ENCODE assay signal across 22 cellular contexts in genomic region chr17:72053069-72053846, GRCh38.
DNase-seq lines count a peak whose midpoint lies in the region; ATAC-seq and TF ChIP-seq lines count a peak whose summit lies in the region.
"Had no signal": no experiment of that assay in that cellular context is flagged by ENCODE, and none has a peak within 500 bp of the region (broad histone marks: within the 10 kb centered on the region; RNA-seq: fewer than 3 reads in every experiment).

No MANE protein-coding gene starts in this region.

- ATAC-seq in natural killer cell, result no peak
- ATAC-seq in HG03135 (IDR thresholded peaks at IDR 0.05; ENCODE audit: unreplicated experiment), result no peak
- ATAC-seq: stimulated activated naive B cell treated with anti-CD40 and anti-IgM and Interleukin-4, amounts not matched to agents 10 μg/mL and 1 μg/mL and 100 μg/mL, for 72 hours had no signal

- H3K4me3 Mint-ChIP-seq in natural killer cell, result no peak overlapping the region
- H3K4me3 Mint-ChIP-seq: central memory CD8-positive, alpha-beta T cell; stimulated activated naive B cell treated with anti-CD40 and anti-IgM and Interleukin-4, amounts not matched to agents 10 μg/mL and 1 μg/mL and 100 μg/mL, for 72 hours; T-helper 1 cell treated with Interleukin-12 subunit alpha and Interleukin-12 subunit beta and Interleukin-4 antibody, amounts not matched to agents 30 μg/mL and 1 μg/mL, for 36 hours had no signal

- H3K4me1 Mint-ChIP-seq in natural killer cell, result no peaks in the 10 kb centered on the region
- H3K4me1 Mint-ChIP-seq: central memory CD8-positive, alpha-beta T cell; stimulated activated naive B cell treated with anti-CD40 and anti-IgM and Interleukin-4, amounts not matched to agents 10 μg/mL and 1 μg/mL and 100 μg/mL, for 72 hours had no signal

- DNase-seq in H7, result peak; percentile 56
- DNase-seq in NCI-H524 (lab: John Stamatoyannopoulos, UW), result peak; percentile 59 to 81
- peak in 3 of 10 donors; percentile 18 to 41 (median 35) for DNase-seq in dorsolateral prefrontal cortex
- DNase-seq in retinal pigment epithelial cell (ENCODE audit: low read depth), result no peak
- DNase-seq in natural killer cell, result no peak
- no peak for DNase-seq in NCI-H1048 (lab: John Stamatoyannopoulos, UW)
- no peak for DNase-seq in SW480 (ENCODE audit: low spot score)
- DNase-seq: activated naive CD4-positive, alpha-beta T cell treated with Interleukin-2 at 50 U/mL for 16 hours; DMS79; foreskin melanocyte; KG1; NCI-H1436 treated with DMSO at 0.1 percent for 48 hours; NCI-H82; stimulated activated naive B cell treated with anti-CD40 and anti-IgM and Interleukin-4, amounts not matched to agents 10 μg/mL and 1 μg/mL and 100 μg/mL, for 72 hours; uterus had no signal

- intact Hi-C loops in dorsolateral prefrontal cortex (cut with DNase I), result no loop called here
- intact Hi-C loops in natural killer cell (cut with micrococcal nuclease), result no loop called here

- H3K9me3 Mint-ChIP-seq in natural killer cell, result peaks cover 5 to 7% of the 10 kb centered on the region in 2 donors

- no peaks in the 10 kb centered on the region; the same call in 1 of the 2 replicates for H3K27me3 ChIP-seq in H7 (ENCODE audit: control insufficient read depth, insufficient read depth, low read length)
- H3K27me3 ChIP-seq in dorsolateral prefrontal cortex, result peaks cover 0 to 29% (median 3%) of the 10 kb centered on the region in 45 donors
- H3K27me3 ChIP-seq: BLaER1 treated with 17β-estradiol and CSF1 and Interleukin-3, amounts not matched to agents 10 nM and 100 nM had no signal

- H3K27me3 Mint-ChIP-seq in natural killer cell (ENCODE audit: low read depth in 2 of 2), result no peaks in the 10 kb centered on the region
- H3K27me3 Mint-ChIP-seq: central memory CD8-positive, alpha-beta T cell; stimulated activated naive B cell treated with anti-CD40 and anti-IgM and Interleukin-4, amounts not matched to agents 10 μg/mL and 1 μg/mL and 100 μg/mL, for 72 hours had no signal

- TF ChIP-seq CTCF in dorsolateral prefrontal cortex (IDR thresholded peaks at IDR 0.05 in 54 of 56, conservative IDR thresholded peaks at IDR 0.05 in 2 of 56; ENCODE audit: low read depth in 1 of 56, partially characterized antibody in 56 of 56), result no peak
- no peak for TF ChIP-seq CTCF in retinal pigment epithelial cell (conservative IDR thresholded peaks at IDR 0.05; ENCODE audit: low read depth, low read length)
- TF ChIP-seq CTCF in natural killer cell (IDR thresholded peaks at IDR 0.05), result no peak

- H3K27ac ChIP-seq in dorsolateral prefrontal cortex, result no peak overlapping the region
- H3K27ac ChIP-seq: BLaER1 treated with 17β-estradiol and CSF1 and Interleukin-3, amounts not matched to agents 10 nM and 100 nM; RWPE1; uterus had no signal

- H3K27ac Mint-ChIP-seq in natural killer cell, result no peak overlapping the region
- H3K27ac Mint-ChIP-seq: stimulated activated naive B cell treated with anti-CD40 and anti-IgM and Interleukin-4, amounts not matched to agents 10 μg/mL and 1 μg/mL and 100 μg/mL, for 72 hours; T-helper 1 cell treated with Interleukin-12 subunit alpha and Interleukin-12 subunit beta and Interleukin-4 antibody, amounts not matched to agents 30 μg/mL and 1 μg/mL, for 36 hours had no signal

- H3K4me3 ChIP-seq in H7 (ENCODE audit: insufficient read depth, low read depth, low read length) (no peak overlapping the region), dorsolateral prefrontal cortex (peak overlapping the region in 39 of 59 donors; percentile 2 to 48 (median 25)), retinal pigment epithelial cell (ENCODE audit: low read length) (peak overlapping the region; percentile 21)
- H3K4me3 ChIP-seq: BLaER1 treated with 17β-estradiol and CSF1 and Interleukin-3, amounts not matched to agents 10 nM and 100 nM; lung; skin epidermis; uterus had no signal

- H3K36me3 Mint-ChIP-seq in natural killer cell, result no peaks in the 10 kb centered on the region
- H3K36me3 Mint-ChIP-seq: stimulated activated naive B cell treated with anti-CD40 and anti-IgM and Interleukin-4, amounts not matched to agents 10 μg/mL and 1 μg/mL and 100 μg/mL, for 72 hours had no signal

- H3K36me3 ChIP-seq in H7 (replicated peaks; ENCODE audit: control insufficient read depth, insufficient read depth, low read length), result no peaks in the 10 kb centered on the region
- H3K36me3 ChIP-seq: BLaER1 treated with 17β-estradiol and CSF1 and Interleukin-3, amounts not matched to agents 10 nM and 100 nM; uterus had no signal

Comparison
In these comparisons a context has a peak if more than half of its experiments do, and no peak if none do; other contexts are left out.
1. DNase-seq: peak in H7 (single experiment) and NCI-H524 (2 of 2); none in retinal pigment epithelial cell (single experiment), natural killer cell (single experiment), NCI-H1048 (single experiment) and SW480 (single experiment).